16 cellular contexts compared by ENCODE assay signal in genomic region chr15:63984331-63984730, GRCh38.
DNase-seq lines count a peak whose midpoint lies in the region; ATAC-seq and TF ChIP-seq lines count a peak whose summit lies in the region.
"Had no signal": no experiment of that assay in that cellular context is flagged by ENCODE, and none has a peak within 500 bp of the region (broad histone marks: within the 10 kb centered on the region; RNA-seq: fewer than 3 reads in every experiment).

No MANE protein-coding gene starts in this region.

- TF ChIP-seq EP300 in stomach (IDR thresholded peaks at IDR 0.05), result no peak

- no peaks in the 10 kb centered on the region for H3K9me3 Mint-ChIP-seq in memory B cell

- intact Hi-C loops in left ventricle myocardium superior (cut with micrococcal nuclease), result no loop called here
- intact Hi-C loops in stomach (cut with DNase I; ENCODE audit: low total_unique reads), result no loop called here

- TF ChIP-seq POLR2A in stomach (IDR thresholded peaks at IDR 0.05), result no peak
- TF ChIP-seq POLR2A in GM18505 (IDR thresholded peaks at IDR 0.05; ENCODE audit: borderline replicate concordance, extremely low read depth, insufficient read depth, insufficient read length), result no peak

- no peak overlapping the region for H3K4me3 Mint-ChIP-seq in memory B cell

- no peaks in the 10 kb centered on the region for H3K27me3 Mint-ChIP-seq in memory B cell

- H3K36me3 Mint-ChIP-seq in memory B cell, result peaks cover 11% of the 10 kb centered on the region

- H3K36me3 ChIP-seq in right atrium auricular region (no peaks in the 10 kb centered on the region), stomach (peaks cover 0 to 8% (median 0%) of the 10 kb centered on the region in 4 donors)

- H3K27me3 ChIP-seq in right atrium auricular region, result no peaks in the 10 kb centered on the region
- H3K27me3 ChIP-seq in stomach, result no peaks in the 10 kb centered on the region

- H3K27ac Mint-ChIP-seq in memory B cell, result peak overlapping the region; percentile 41

- peaks cover 18% of the 10 kb centered on the region for H3K4me1 Mint-ChIP-seq in memory B cell

- H3K9me3 ChIP-seq in right atrium auricular region (no peaks in the 10 kb centered on the region), stomach (no peaks in the 10 kb centered on the region)
- H3K9me3 ChIP-seq: A549 had no signal

- WGBS in stomach, 5 donors, result 77 to 88% (median 85%) methylated on average over 3 of the region's 3 CpGs

- H3K27ac ChIP-seq in right atrium auricular region (peak overlapping the region; percentile 80 to 89), stomach (no peak overlapping the region)
- H3K27ac ChIP-seq: A549 had no signal

- TF ChIP-seq CTCF in right atrium auricular region (IDR thresholded peaks at IDR 0.05) (no peak), stomach (IDR thresholded peaks at IDR 0.05) (no peak)

- ATAC-seq in left ventricle myocardium superior (no peak), memory B cell (ENCODE audit: low read depth) (no peak), GM18505 (IDR thresholded peaks at IDR 0.05; ENCODE audit: unreplicated experiment) (no peak)

- H3K4me1 ChIP-seq in right atrium auricular region (peaks cover 0 to 72% of the 10 kb centered on the region in 2 donors), stomach (peaks cover 0 to 34% (median 23%) of the 10 kb centered on the region in 4 donors)
- H3K4me1 ChIP-seq: A549 had no signal

- no peak overlapping the region for H3K4me3 ChIP-seq in right atrium auricular region
- no peak overlapping the region for H3K4me3 ChIP-seq in stomach
- H3K4me3 ChIP-seq: A549 had no signal

- DNase-seq in right atrium auricular region (ENCODE audit: low spot score) (no peak), left ventricle myocardium superior (no peak), memory B cell (ENCODE audit: low spot score in 2 of 2) (no peak), stomach (peak; percentile 16), NCI-H187 treated with DMSO at 0.1 percent for 48 hours (lab: John Stamatoyannopoulos, UW) (no peak), D341Med (ENCODE audit: low spot score) (no peak)
- DNase-seq: DMS 273 treated with DMSO at 0.1 percent for 48 hours, GF-D8, KBM-7, NCI-H1417 treated with DMSO at 0.1 percent for 48 hours, NCI-H2029, NCI-H2171 treated with DMSO at 0.1 percent for 48 hours, NCI-H748 treated with DMSO at 0.1 percent for 48 hours, RPMI8226 had no signal

Comparison
In these comparisons a context has a peak if more than half of its experiments do, and no peak if none do; other contexts are left out.
1. H3K27ac ChIP-seq: peak in right atrium auricular region (2 of 2); none in stomach (0 of 5).